Comparison of ENCODE assay signal across 19 cellular contexts in genomic region chr22:43512279-43512678, GRCh38.
A peak's percentile ranks its signal among the peaks of the same experiment; 100 is the strongest.
DNase-seq lines count a peak whose midpoint lies in the region; ATAC-seq, FAIRE-seq and TF ChIP-seq lines count a peak whose summit lies in the region.
"Had no signal": no experiment of that assay in that cellular context is flagged by ENCODE, and none has a peak within 500 bp of the region (broad histone marks: within the 10 kb centered on the region; RNA-seq: fewer than 3 reads in every experiment).

No MANE protein-coding gene starts in this region.

- H2BK5ac ChIP-seq in neuronal stem cell (ENCODE audit: low read length) = peak overlapping the region; percentile 57

- FAIRE-seq in kidney (lab: Jason Lieb, UNC) = no peak
- FAIRE-seq: G401.6, GM12878, GM19239 had no signal

- peak overlapping the region; percentile 30 for H2BK12ac ChIP-seq in neuronal stem cell (ENCODE audit: low read length)

- peak overlapping the region; percentile 75 for H3K23ac ChIP-seq in neuronal stem cell (ENCODE audit: low read depth, low read length, poor library complexity)

- no peak overlapping the region for H2BK15ac ChIP-seq in neuronal stem cell (ENCODE audit: low read length)

- H3K14ac ChIP-seq in neuronal stem cell (ENCODE audit: low read length) = no peak overlapping the region

- WGBS in neuronal stem cell (ENCODE audit: extremely low coverage in 2 of 2, insufficient read length in 2 of 2, insufficient replicate concordance in 1 of 2), 2 donors = no CpG with 5 or more reads among the region's 8 CpGs

- H3K9me3 ChIP-seq in kidney (ENCODE audit: control insufficient read depth in 1 of 2, low read length in 2 of 2) = no peaks in the 10 kb centered on the region
- H3K9me3 ChIP-seq in neuronal stem cell (replicated peaks in 1 of 2; ENCODE audit: control insufficient read depth in 2 of 2, insufficient read depth in 1 of 2, low read depth in 1 of 2, low read length in 2 of 2) = peaks cover 0 to 2% of the 10 kb centered on the region in 2 donors
- no peaks in the 10 kb centered on the region for H3K9me3 ChIP-seq in vagina
- H3K9me3 ChIP-seq: Caco-2, HAP-1 had no signal

- TF ChIP-seq CTCF in RWPE1 (conservative IDR thresholded peaks at IDR 0.05; ENCODE audit: low read depth) = no peak
- no peak for TF ChIP-seq CTCF in kidney (IDR thresholded peaks at IDR 0.05; ENCODE audit: borderline replicate concordance, extremely low read depth, insufficient read depth)
- TF ChIP-seq CTCF in vagina (IDR thresholded peaks at IDR 0.05) = no peak

- H3K9ac ChIP-seq in kidney (ENCODE audit: low read length in 2 of 2) (no peak overlapping the region), neuronal stem cell (ENCODE audit: low read depth, low read length, poor library complexity) (no peak overlapping the region)

- CTCF ChIA-PET in RWPE1 (lab: Yijun Ruan, JAX) = interaction anchor here (0.7 kb wide), 1 partner anchor 20 kb away, joined by 3 read pairs; no protein-coding TSS in a partner anchor

- H2BK120ac ChIP-seq in neuronal stem cell (ENCODE audit: low read depth, low read length) = peak overlapping the region; percentile 47

- H3K4me1 ChIP-seq in kidney (ENCODE audit: control insufficient read depth in 1 of 2, insufficient read depth in 1 of 2, low read depth in 1 of 2, low read length in 2 of 2) = no peaks in the 10 kb centered on the region
- peaks cover 0 to 1% of the 10 kb centered on the region in 2 donors for H3K4me1 ChIP-seq in neuronal stem cell (ENCODE audit: control insufficient read depth in 2 of 2, insufficient read depth in 1 of 2, low read depth in 1 of 2, low read length in 2 of 2)
- H3K4me1 ChIP-seq in vagina = no peaks in the 10 kb centered on the region
- H3K4me1 ChIP-seq: Caco-2, HAP-1 had no signal

- H3K27me3 ChIP-seq in H7 (ENCODE audit: control insufficient read depth, insufficient read depth, low read length) = no peaks in the 10 kb centered on the region
- no peaks in the 10 kb centered on the region for H3K27me3 ChIP-seq in neuronal stem cell (ENCODE audit: control insufficient read depth in 3 of 3, insufficient read depth in 3 of 3, low read depth in 1 of 3, low read length in 3 of 3)
- H3K27me3 ChIP-seq in vagina = no peaks in the 10 kb centered on the region

- peak overlapping the region; percentile 82 for H4K8ac ChIP-seq in neuronal stem cell (ENCODE audit: low read depth, low read length)

- intact Hi-C loops in kidney (cut with DNase I) = no loop called here
- intact Hi-C loops in vagina (cut with DNase I) = no loop called here

- H3K4ac ChIP-seq in neuronal stem cell (ENCODE audit: low read length) = no peak overlapping the region

- H3K18ac ChIP-seq in neuronal stem cell (ENCODE audit: low read length) = no peak overlapping the region

- TF ChIP-seq POLR2A in vagina (IDR thresholded peaks at IDR 0.05) (no peak), erythroblast (IDR thresholded peaks at IDR 0.05; ENCODE audit: low read length) (no peak)

- H4K91ac ChIP-seq in neuronal stem cell (ENCODE audit: low read depth, low read length, poor library complexity) = no peak overlapping the region

- H3K4me2 ChIP-seq in neuronal stem cell (ENCODE audit: insufficient read depth, low read length, poor library complexity, severe bottlenecking) = no peak overlapping the region
- H3K4me2 ChIP-seq: GM23338 had no signal

- ATAC-seq in GM21528 (IDR thresholded peaks at IDR 0.05; ENCODE audit: low FRiP score, unreplicated experiment) = no peak
- ATAC-seq: GM12878, GM23338 had no signal

- H2AK5ac ChIP-seq in neuronal stem cell (ENCODE audit: low read depth, low read length) = peak overlapping the region; percentile 46

- H3K27ac ChIP-seq in RWPE1 (peak overlapping the region; percentile 71), kidney (ENCODE audit: low read depth in 2 of 2, low read length in 2 of 2) (no peak overlapping the region), neuronal stem cell (replicated peaks; ENCODE audit: low read length) (no peak overlapping the region), vagina (no peak overlapping the region)

- H3K4me3 ChIP-seq in H7 (ENCODE audit: insufficient read depth, low read depth, low read length) (no peak overlapping the region), kidney (ENCODE audit: low read length in 2 of 2) (no peak overlapping the region), neuronal stem cell (ENCODE audit: low read length in 2 of 2) (no peak overlapping the region), vagina (no peak overlapping the region)
- H3K4me3 ChIP-seq: GM12878, GM23338, HAP-1 had no signal

- H3K79me1 ChIP-seq in neuronal stem cell (ENCODE audit: low read depth, low read length) = peaks cover 5% of the 10 kb centered on the region

- POLR2A ChIA-PET in RWPE1 (lab: Yijun Ruan, JAX; ENCODE audit: low non-redundant PET) = no interaction called here

- DNase-seq in H7 = peak; percentile 59
- DNase-seq in RWPE1 (ENCODE audit: low spot score) = no peak
- DNase-seq in kidney = peak; percentile 35
- DNase-seq in neuronal stem cell (ENCODE audit: low spot score) = no peak
- no peak for DNase-seq in vagina (ENCODE audit: extremely low spot score in 2 of 2)
- no peak for DNase-seq in erythroblast (lab: John Stamatoyannopoulos, UW)
- no peak for DNase-seq in NCI-H2107 treated with DMSO at 0.1 percent for 48 hours (lab: John Stamatoyannopoulos, UW; ENCODE audit: unreplicated experiment)
- DNase-seq: C1 segment of cervical spinal cord; Caco-2; CD4-positive, alpha-beta memory T cell; DMS153; DND-41; HFFc6 had no signal

- no peak overlapping the region for H2AFZ ChIP-seq in neuronal stem cell (ENCODE audit: low read length)
- H2AFZ ChIP-seq: GM23338 had no signal

- H3K36me3 ChIP-seq in H7 (replicated peaks; ENCODE audit: control insufficient read depth, insufficient read depth, low read length) (no peaks in the 10 kb centered on the region), kidney (ENCODE audit: control insufficient read depth in 1 of 2, insufficient read depth in 2 of 2, low read length in 2 of 2) (no peaks in the 10 kb centered on the region), neuronal stem cell (replicated peaks in 1 of 2; ENCODE audit: control insufficient read depth in 2 of 2, insufficient read depth in 2 of 2, low read length in 2 of 2) (no peaks in the 10 kb centered on the region), vagina (no peaks in the 10 kb centered on the region)
- H3K36me3 ChIP-seq: HAP-1 had no signal

Comparison
In these comparisons a context has a peak if more than half of its experiments do, and no peak if none do; other contexts are left out.
1. DNase-seq: peak in H7 (single experiment) and kidney (single experiment); none in RWPE1 (single experiment), neuronal stem cell (single experiment), vagina (0 of 2), erythroblast (0 of 2) and NCI-H2107 treated with DMSO at 0.1 percent for 48 hours (single experiment).